Comparison of ENCODE assay signal across 14 cellular contexts in genomic region chr4:38583102-38583501, GRCh38.
DNase-seq lines count a peak whose midpoint lies in the region; ATAC-seq, FAIRE-seq and TF ChIP-seq lines count a peak whose summit lies in the region.
"Had no signal": no experiment of that assay in that cellular context is flagged by ENCODE, and none has a peak within 500 bp of the region (broad histone marks: within the 10 kb centered on the region; RNA-seq: fewer than 3 reads in every experiment).

No MANE protein-coding gene starts in this region.

- peaks cover 16% of the 10 kb centered on the region for H3K4me1 Mint-ChIP-seq in T-helper 17 cell

- no peaks in the 10 kb centered on the region for H3K36me3 ChIP-seq in mucosa of descending colon (ENCODE audit: low read depth)
- H3K36me3 ChIP-seq: ascending aorta had no signal

- no peak for TF ChIP-seq CTCF in mucosa of descending colon (IDR thresholded peaks at IDR 0.05)

- H3K9me3 ChIP-seq in T-helper 17 cell (ENCODE audit: control insufficient read depth, low read length, poor library complexity, severe bottlenecking) (no peaks in the 10 kb centered on the region), mucosa of descending colon (no peaks in the 10 kb centered on the region)
- H3K9me3 ChIP-seq: ascending aorta had no signal

- no peak overlapping the region for H3K4me3 ChIP-seq in mucosa of descending colon
- H3K4me3 ChIP-seq: ascending aorta, PC-9 had no signal

- peak; percentile 3 for DNase-seq in NCI-H82 (lab: John Stamatoyannopoulos, UW)
- no peak for DNase-seq in NCI-H82 treated with DMSO at 0.1 percent for 48 hours (lab: John Stamatoyannopoulos, UW; ENCODE audit: unreplicated experiment)
- DNase-seq in T-helper 17 cell, result no peak
- peak; percentile 20 for DNase-seq in smooth muscle cell of the brain vasculature (ENCODE audit: low read depth, low spot score)
- DNase-seq in urothelium cell line (ENCODE audit: low spot score), result no peak
- DNase-seq in activated CD8-positive, alpha-beta memory T cell treated with anti-CD3 and anti-CD28 coated beads, Interleukin-2, amount 50 U/mL, for 4 hours, result no peak
- DNase-seq in mucosa of descending colon, result no peak
- DNase-seq: activated CD4-positive, CD25-positive, alpha-beta regulatory T cell treated with anti-CD3 and anti-CD28 coated beads, Interleukin-2, amount 50 U/mL, for 72 hours; GF-D8; nucleus accumbens; PC-9 had no signal

- H3K4me1 ChIP-seq in mucosa of descending colon (ENCODE audit: low read depth), result peaks cover 4% of the 10 kb centered on the region
- H3K4me1 ChIP-seq: ascending aorta had no signal

- intact Hi-C loops in mucosa of descending colon (cut with DNase I, micrococcal nuclease), result no loop called here

- no peak for FAIRE-seq in urothelium cell line (lab: Jason Lieb, UNC)
- FAIRE-seq: islet of Langerhans had no signal

- H3K36me3 Mint-ChIP-seq in T-helper 17 cell (ENCODE audit: low read depth), result peaks cover 5% of the 10 kb centered on the region

- H3K27me3 Mint-ChIP-seq in T-helper 17 cell, result no peaks in the 10 kb centered on the region

- peak overlapping the region; percentile 1 for H3K27ac Mint-ChIP-seq in T-helper 17 cell

- ATAC-seq in T-helper 17 cell (peak; percentile 88), esophagus mucosa (peak; percentile 57), mucosa of descending colon (no peak)

- H3K4me3 Mint-ChIP-seq in T-helper 17 cell, result peak overlapping the region; percentile 63

Comparison
In these comparisons a context has a peak if more than half of its experiments do, and no peak if none do; other contexts are left out.
1. DNase-seq: peak in NCI-H82 (single experiment) and smooth muscle cell of the brain vasculature (single experiment); none in NCI-H82 treated with DMSO at 0.1 percent for 48 hours (single experiment), T-helper 17 cell (0 of 3), urothelium cell line (single experiment), activated CD8-positive, alpha-beta memory T cell treated with anti-CD3 and anti-CD28 coated beads, Interleukin-2, amount 50 U/mL, for 4 hours (single experiment) and mucosa of descending colon (0 of 3).